ENCODE assay signal across 8 cellular contexts in the genomic region with DNA sequence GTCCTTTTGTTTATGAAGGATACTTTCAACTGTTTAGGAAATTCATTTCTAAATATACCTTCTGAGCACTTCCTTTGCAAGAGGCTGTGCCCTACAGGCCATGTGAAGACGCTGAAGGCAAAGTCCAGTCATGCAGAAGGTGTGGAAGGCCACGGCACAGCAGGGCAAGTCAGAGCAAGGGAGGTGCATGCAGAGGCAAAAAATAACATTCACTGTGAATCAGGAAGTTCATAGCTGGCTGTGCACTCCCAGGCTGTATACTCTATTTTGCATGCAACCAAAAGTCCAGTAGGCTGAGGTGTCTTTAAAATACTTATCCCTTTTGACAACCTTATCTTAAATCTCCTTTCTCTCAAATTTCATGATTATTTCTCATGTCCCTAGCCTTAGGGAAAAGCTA. TPM values are rescaled to one million over a fixed set of nuclear protein-coding genes. Genes with fewer than 3 reads are reported as not detected.
A peak's percentile ranks its signal among the peaks of the same experiment; 100 is the strongest.
DNase-seq lines count a peak whose midpoint lies in the region; ATAC-seq and TF ChIP-seq lines count a peak whose summit lies in the region.

No MANE protein-coding gene starts in this region.

- H3K36me3 Mint-ChIP-seq in naive B cell, result no peaks in the 10 kb centered on the region

- no peak for TF ChIP-seq CTCF in NB4 (IDR thresholded peaks at IDR 0.05; ENCODE audit: low read depth, low read length)

- TF ChIP-seq POLR2A in NB4 (IDR thresholded peaks at IDR 0.05; ENCODE audit: extremely low read depth, insufficient read length), result no peak

- H3K4me3 ChIP-seq in NB4 (ENCODE audit: low read depth, low read length), result no peak overlapping the region

- peak overlapping the region in 1 of 6 donors; percentile 3 for H3K27ac Mint-ChIP-seq in naive B cell

- DNase-seq in NB4 (ENCODE audit: low read depth) (peak; percentile 79), cerebellum (ENCODE audit: low spot score) (peak; percentile 14), naive B cell (no peak), HuH-7 (ENCODE audit: low spot score) (no peak)

- H3K9me3 Mint-ChIP-seq in naive B cell, result no peaks in the 10 kb centered on the region

- H3K27me3 Mint-ChIP-seq in naive B cell, result peaks cover 0 to 8% (median 4%) of the 10 kb centered on the region in 3 donors

- ATAC-seq in GM18868 (IDR thresholded peaks at IDR 0.05; ENCODE audit: unreplicated experiment), result peak; percentile 42
- ATAC-seq in naive B cell (ENCODE audit: low read depth in 2 of 2), result peak; percentile 55 to 64
- ATAC-seq in GM19328 (IDR thresholded peaks at IDR 0.05; ENCODE audit: unreplicated experiment), result no peak
- ATAC-seq in HG03460 (IDR thresholded peaks at IDR 0.05; ENCODE audit: unreplicated experiment), result no peak
- no peak for ATAC-seq in GM19023 (IDR thresholded peaks at IDR 0.05; ENCODE audit: unreplicated experiment)

- H3K4me1 Mint-ChIP-seq in naive B cell, result peaks cover 23 to 37% (median 34%) of the 10 kb centered on the region in 3 donors

- peak overlapping the region in 3 of 8 donors; percentile 16 to 76 (median 45) for H3K4me3 Mint-ChIP-seq in naive B cell

RNA-seq across cellular contexts. Expression of a gene that starts 50.3 kb away (rescaled TPM):
- 186 TPM for total RNA-seq in cerebellum
- under 1 TPM in 5 of 6 donors, not detected in 1; 0.04 to 0.44 (median 0.23) TPM for polyA plus RNA-seq in naive B cell (ENCODE audit: low read depth in 6 of 6)

Comparison
In these comparisons a context has a peak if more than half of its experiments do, and no peak if none do; other contexts are left out.
1. ATAC-seq: peak in GM18868 (single experiment) and naive B cell (2 of 2); none in GM19328 (single experiment), HG03460 (single experiment) and GM19023 (single experiment).
2. DNase-seq: peak in NB4 (single experiment) and cerebellum (single experiment); none in naive B cell (single experiment) and HuH-7 (single experiment).